In genomic region chr6:17405181-17405943, GRCh38 we compare ENCODE assay signal across 3 cellular contexts. TPM values are rescaled to one million over a fixed set of nuclear protein-coding genes. Genes with fewer than 3 reads are reported as not detected.
"Had no signal": no experiment of that assay in that cellular context is flagged by ENCODE, and none has a peak within 500 bp of the region (broad histone marks: within the 10 kb centered on the region; RNA-seq: fewer than 3 reads in every experiment).

No MANE protein-coding gene starts in this region.

RNA-seq across cellular contexts. Expression of gene CAP2, which starts 12.0 kb away (rescaled TPM):
- total RNA-seq: activated CD8-positive, alpha-beta T cell treated with anti-CD3 and anti-CD28 coated beads, Interleukin-2, amount 10 ng/mL, durations not matched to agents 7 days and 5 days; activated T-helper 1 cell treated with anti-CD3 and anti-CD28 coated beads, Interleukin-12 subunit alpha, Interleukin-12 subunit beta, Interleukin-2, Interleukin-4 antibody, amounts not matched to agents 30 ng/mL and 10 ng/mL and 1 ng/mL, durations not matched to agents 14 hours and 24 hours and 36 hours; natural killer cell treated with Interleukin-12 subunit alpha and Interleukin-12 subunit beta and Interleukin-15 and Interleukin-18, amount 100 ng/mL, for 72 hours had no signal
